ENCODE assay signal across 25 cellular contexts in the genomic region with DNA sequence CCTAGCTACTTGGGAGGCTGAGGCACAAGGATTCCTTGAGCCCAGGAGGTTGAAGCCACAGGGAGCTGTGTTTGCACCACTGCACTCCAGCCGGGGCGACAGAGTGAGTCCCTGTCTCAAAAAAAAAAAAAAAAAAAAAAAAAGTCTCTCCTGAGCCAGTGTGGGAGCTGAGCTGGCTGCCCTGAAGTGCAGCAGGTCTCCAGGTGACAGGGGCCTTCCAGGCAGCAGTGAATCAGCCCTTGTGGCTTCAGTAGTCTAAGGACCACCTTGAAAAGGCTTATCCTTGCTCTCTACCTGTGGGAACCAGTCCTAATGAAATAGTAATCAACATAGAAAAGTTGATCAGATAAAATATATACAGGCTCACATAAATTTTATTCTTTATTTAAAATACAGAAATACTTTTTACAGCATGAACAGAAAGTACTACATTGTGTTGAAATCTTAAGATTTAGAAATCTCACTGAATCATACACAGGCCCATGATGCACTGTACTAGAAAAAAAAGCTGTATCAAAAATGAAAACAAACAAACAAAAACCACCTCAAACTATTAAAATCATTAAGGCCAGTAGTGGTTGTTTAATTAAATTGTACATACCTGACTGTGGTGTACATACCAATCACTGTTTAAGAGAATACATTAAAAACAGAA.
"Had no signal": no experiment of that assay in that cellular context is flagged by ENCODE, and none has a peak within 500 bp of the region (broad histone marks: within the 10 kb centered on the region; RNA-seq: fewer than 3 reads in every experiment).

No MANE protein-coding gene starts in this region.

- H3K79me2 ChIP-seq: hepatocyte, parathyroid adenoma had no signal

- H3K4me3 ChIP-seq: esophagus muscularis mucosa, hepatocyte, psoas muscle, sigmoid colon, smooth muscle cell, suprapubic skin, tibial nerve had no signal

- H3K4me2 ChIP-seq: hepatocyte, smooth muscle cell had no signal

- H3K9ac ChIP-seq: parathyroid adenoma had no signal

- H3K4me1 ChIP-seq: parathyroid adenoma, psoas muscle, suprapubic skin had no signal

- H3K27ac ChIP-seq: brain microvascular endothelial cell, esophagus muscularis mucosa, hepatocyte, parathyroid adenoma, psoas muscle, sigmoid colon, suprapubic skin, tibial nerve, VCaP had no signal

- H3K9me3 ChIP-seq: esophagus muscularis mucosa, psoas muscle, sigmoid colon, suprapubic skin, tibial nerve had no signal

- H3K27me3 ChIP-seq: brain microvascular endothelial cell, hepatocyte, sigmoid colon, tibial nerve had no signal

- DNase-seq: activated CD4-positive, alpha-beta T cell treated with anti-CD3 and anti-CD28 coated beads for 48 hours; activated CD4-positive, alpha-beta T cell treated with anti-CD3 and anti-CD28 coated beads, Interleukin-2, amount 50 U/mL, for 48 hours; activated CD8-positive, alpha-beta memory T cell treated with anti-CD3 and anti-CD28 coated beads for 24 hours; activated effector memory CD4-positive, alpha-beta T cell treated with anti-CD3 and anti-CD28 coated beads, Interleukin-2, amount 50 U/mL, for 16 hours; activated naive CD4-positive, alpha-beta T cell treated with anti-CD3 and anti-CD28 coated beads for 36 hours; activated naive CD8-positive, alpha-beta T cell treated with anti-CD3 and anti-CD28 coated beads for 36 hours; amniotic stem cell; brain microvascular endothelial cell; caudate nucleus; foreskin melanocyte; kidney; left colon; naive thymus-derived CD8-positive, alpha-beta T cell; nucleus accumbens; psoas muscle; sigmoid colon; stimulated activated CD4-positive, alpha-beta T cell treated with anti-CD3 and anti-CD28 coated beads, Interleukin-2, amount 100 ng/mL, for 24 hours; stimulated activated naive CD4-positive, alpha-beta T cell had no signal

- H2AFZ ChIP-seq: hepatocyte, parathyroid adenoma had no signal

- ATAC-seq: left colon; naive thymus-derived CD8-positive, alpha-beta T cell; psoas muscle had no signal

- H3K36me3 ChIP-seq: brain microvascular endothelial cell, esophagus muscularis mucosa, sigmoid colon, suprapubic skin, tibial nerve had no signal
